Comparison of ENCODE assay signal across 1 cellular context in genomic region chr21:42411197-42411869, GRCh38.
TF ChIP-seq lines count a peak whose summit lies in the region.

No MANE protein-coding gene starts in this region.

TF ChIP-seq in WTC11, 78 proteins besides CTCF, POLR2A, EP300 and RAD21:
- TF ChIP-seq TEAD1 (CRISPR knock-in tag; IDR thresholded peaks at IDR 0.05) (no peak), TP53 (CRISPR knock-in tag; IDR thresholded peaks at IDR 0.05) (no peak), MYBL2 (CRISPR knock-in tag; IDR thresholded peaks at IDR 0.05) (no peak), ZBTB43 (CRISPR knock-in tag; IDR thresholded peaks at IDR 0.05) (no peak), ZBTB21 (CRISPR knock-in tag; IDR thresholded peaks at IDR 0.05; ENCODE audit: borderline replicate concordance) (no peak), HMGXB4 (CRISPR knock-in tag; IDR thresholded peaks at IDR 0.05) (no peak), MXD4 (CRISPR knock-in tag; IDR thresholded peaks at IDR 0.05; ENCODE audit: borderline replicate concordance) (no peak), NFE2L1 (CRISPR knock-in tag; IDR thresholded peaks at IDR 0.05) (no peak), ZNF138 (CRISPR knock-in tag; conservative IDR thresholded peaks at IDR 0.05) (no peak), NR3C1 (CRISPR knock-in tag; conservative IDR thresholded peaks at IDR 0.05; ENCODE audit: low read depth) (no peak), ZNF317 (CRISPR knock-in tag; IDR thresholded peaks at IDR 0.05; ENCODE audit: borderline replicate concordance, low read depth) (no peak), ATF1 (CRISPR knock-in tag; IDR thresholded peaks at IDR 0.05) (no peak), ZNF263 (CRISPR knock-in tag; IDR thresholded peaks at IDR 0.05; ENCODE audit: low read depth) (no peak), ZSCAN18 (CRISPR knock-in tag; IDR thresholded peaks at IDR 0.05) (no peak), ETV6 (CRISPR knock-in tag; IDR thresholded peaks at IDR 0.05) (no peak), PRDM15 (CRISPR knock-in tag; IDR thresholded peaks at IDR 0.05) (no peak), ZNF671 (CRISPR knock-in tag; IDR thresholded peaks at IDR 0.05) (no peak), NFATC4 (CRISPR knock-in tag; IDR thresholded peaks at IDR 0.05) (no peak)
- TF ChIP-seq, protein P1, sequence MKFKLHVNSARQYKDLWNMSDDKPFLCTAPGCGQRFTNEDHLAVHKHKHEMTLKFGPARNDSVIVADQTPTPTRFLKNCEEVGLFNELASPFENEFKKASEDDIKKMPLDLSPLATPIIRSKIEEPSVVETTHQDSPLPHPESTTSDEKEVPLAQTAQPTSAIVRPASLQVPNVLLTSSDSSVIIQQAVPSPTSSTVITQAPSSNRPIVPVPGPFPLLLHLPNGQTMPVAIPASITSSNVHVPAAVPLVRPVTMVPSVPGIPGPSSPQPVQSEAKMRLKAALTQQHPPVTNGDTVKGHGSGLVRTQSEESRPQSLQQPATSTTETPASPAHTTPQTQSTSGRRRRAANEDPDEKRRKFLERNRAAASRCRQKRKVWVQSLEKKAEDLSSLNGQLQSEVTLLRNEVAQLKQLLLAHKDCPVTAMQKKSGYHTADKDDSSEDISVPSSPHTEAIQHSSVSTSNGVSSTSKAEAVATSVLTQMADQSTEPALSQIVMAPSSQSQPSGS (CRISPR knock-in tag; IDR thresholded peaks at IDR 0.05; ENCODE audit: borderline replicate concordance, low read depth) = no peak
